Comparison of ENCODE assay signal across 1 cellular context in genomic region chr5:145991044-145991575, GRCh38.
TF ChIP-seq lines count a peak whose summit lies in the region.

No MANE protein-coding gene starts in this region.

TF ChIP-seq in SK-N-SH, 30 proteins besides CTCF, POLR2A, EP300 and RAD21 (continued from another document):
- TF ChIP-seq REST (IDR thresholded peaks at IDR 0.05; ENCODE audit: low read depth, low read length) = no peak
TF ChIP-seq in SK-N-SH: peak in this region for 1.
